In the genomic region with DNA sequence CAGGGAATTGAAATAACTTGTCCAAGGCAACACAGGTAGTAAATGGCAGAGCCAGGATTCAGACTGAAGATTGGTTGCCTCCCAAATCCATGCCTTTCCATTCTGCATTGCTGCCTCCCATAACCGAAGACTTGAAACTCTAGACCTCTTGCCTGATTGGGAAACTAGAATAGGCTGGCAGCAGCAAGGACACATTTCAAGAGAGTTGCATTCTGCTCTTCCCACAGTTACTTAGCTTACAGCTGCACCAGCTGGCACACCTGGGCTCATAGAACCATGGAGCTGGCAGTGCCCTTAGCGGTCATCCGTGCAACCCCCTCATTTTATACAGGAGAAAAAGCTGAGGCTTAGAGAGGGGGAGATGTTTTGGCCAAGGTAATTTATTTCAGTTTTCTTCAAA, we compare ENCODE assay signal across 29 cellular contexts. TPM values are rescaled to one million over a fixed set of nuclear protein-coding genes. Genes with fewer than 3 reads are reported as not detected.
"Had no signal": no experiment of that assay in that cellular context is flagged by ENCODE, and none has a peak within 500 bp of the region (broad histone marks: within the 10 kb centered on the region; RNA-seq: fewer than 3 reads in every experiment).

No MANE protein-coding gene starts in this region.

- H3K27me3 Mint-ChIP-seq: activated CD8-positive, alpha-beta memory T cell treated with anti-CD3 and anti-CD28 coated beads, Interleukin-2, amount 10 ng/mL, durations not matched to agents 7 days and 5 days; activated naive CD4-positive, alpha-beta T cell treated with anti-CD3 and anti-CD28 coated beads, Interleukin-2, amount 50 U/mL, for 24 hours; activated T-cell treated with anti-CD3 and anti-CD28 coated beads, Interleukin-2, amount 50 U/mL, for 24 hours had no signal

- H3K9me3 ChIP-seq: breast epithelium, SJSA1 had no signal

- H3K4me1 Mint-ChIP-seq: activated naive CD4-positive, alpha-beta T cell treated with anti-CD3 and anti-CD28 coated beads, Interleukin-2, amount 50 U/mL, for 24 hours; WTC11 had no signal

- H3K27ac ChIP-seq: breast epithelium, SJSA1 had no signal

- FAIRE-seq: RCC 7860 had no signal

- H3K4me3 Mint-ChIP-seq: activated CD8-positive, alpha-beta memory T cell treated with anti-CD3 and anti-CD28 coated beads, Interleukin-2, amount 10 ng/mL, durations not matched to agents 7 days and 5 days; activated T-cell treated with anti-CD3 and anti-CD28 coated beads, Interleukin-2, amount 50 U/mL, for 24 hours; T-helper 1 cell treated with Interleukin-12 subunit alpha and Interleukin-12 subunit beta and Interleukin-4 antibody, amounts not matched to agents 30 μg/mL and 1 μg/mL, for 36 hours; WTC11 had no signal

- H3K4me1 ChIP-seq: breast epithelium, SJSA1 had no signal

- H3K4me3 ChIP-seq: breast epithelium, SJSA1 had no signal

- ATAC-seq: activated CD8-positive, alpha-beta memory T cell treated with anti-CD3 and anti-CD28 coated beads, Interleukin-2, amount 10 ng/mL, durations not matched to agents 7 days and 5 days; SK-N-SH treated with all-trans-retinoic acid at 6 μM for 48 hours; WTC11 had no signal

- H3K9me3 Mint-ChIP-seq: activated naive CD4-positive, alpha-beta T cell treated with anti-CD3 and anti-CD28 coated beads, Interleukin-2, amount 50 U/mL, for 24 hours; activated T-cell treated with anti-CD3 and anti-CD28 coated beads, Interleukin-2, amount 50 U/mL, for 24 hours; activated T-helper 1 cell treated with anti-CD3 and anti-CD28 coated beads, Interleukin-12 subunit alpha, Interleukin-12 subunit beta, Interleukin-2, Interleukin-4 antibody, amounts not matched to agents 30 ng/mL and 10 ng/mL and 1 ng/mL, durations not matched to agents 14 hours and 24 hours and 36 hours; T-helper 1 cell treated with Interleukin-12 subunit alpha and Interleukin-12 subunit beta and Interleukin-4 antibody, amounts not matched to agents 30 μg/mL and 1 μg/mL, for 36 hours; WTC11 had no signal

- DNase-seq: activated CD4-positive, alpha-beta T cell treated with anti-CD3 and anti-CD28 coated beads for 48 hours; activated CD4-positive, alpha-beta T cell treated with anti-CD3 and anti-CD28 coated beads, Interleukin-2, amount 50 U/mL, for 4 hours; activated CD4-positive, CD25-positive, alpha-beta regulatory T cell treated with anti-CD3 and anti-CD28 coated beads, Interleukin-2, amount 50 U/mL, for 72 hours; activated CD8-positive, alpha-beta memory T cell treated with anti-CD3 and anti-CD28 coated beads, Interleukin-2, amount 10 ng/mL, durations not matched to agents 7 days and 5 days; activated effector memory CD4-positive, alpha-beta T cell treated with Interleukin-2 at 50 U/mL for 16 hours; activated naive CD4-positive, alpha-beta T cell; activated T-cell treated with anti-CD3 and anti-CD28 coated beads, Interleukin-2, amount 50 U/mL, for 24 hours; aorta; central memory CD4-positive, alpha-beta T cell; MM.1S; NCI-H1105; NCI-H1436; NCI-H1694 treated with DMSO at 0.1 percent for 48 hours; NCI-H2081; NCI-H526; NCI-H774; NK-92 treated with Interleukin-12 subunit alpha and Interleukin-12 subunit beta, amount 100 ng/mL, for 24 hours; OCI-M1; SHP77; SW 1271; T-helper 9 cell had no signal

- H3K27ac Mint-ChIP-seq: activated CD8-positive, alpha-beta memory T cell treated with anti-CD3 and anti-CD28 coated beads, Interleukin-2, amount 10 ng/mL, durations not matched to agents 7 days and 5 days; activated naive CD4-positive, alpha-beta T cell treated with anti-CD3 and anti-CD28 coated beads, Interleukin-2, amount 50 U/mL, for 24 hours; activated T-helper 1 cell treated with anti-CD3 and anti-CD28 coated beads, Interleukin-12 subunit alpha, Interleukin-12 subunit beta, Interleukin-2, Interleukin-4 antibody, amounts not matched to agents 30 ng/mL and 10 ng/mL and 1 ng/mL, durations not matched to agents 14 hours and 24 hours and 36 hours; T-helper 1 cell treated with Interleukin-12 subunit alpha and Interleukin-12 subunit beta and Interleukin-4 antibody, amounts not matched to agents 30 μg/mL and 1 μg/mL, for 36 hours; WTC11 had no signal

- H3K27me3 ChIP-seq: breast epithelium, SJSA1 had no signal

RNA-seq across cellular contexts. Expression of gene RAB42, which starts 31.2 kb away (rescaled TPM):
- total RNA-seq: activated CD8-positive, alpha-beta memory T cell treated with anti-CD3 and anti-CD28 coated beads, Interleukin-2, amount 10 ng/mL, durations not matched to agents 7 days and 5 days; activated T-helper 1 cell treated with anti-CD3 and anti-CD28 coated beads, Interleukin-12 subunit alpha, Interleukin-12 subunit beta, Interleukin-2, Interleukin-4 antibody, amounts not matched to agents 30 ng/mL and 10 ng/mL and 1 ng/mL, durations not matched to agents 14 hours and 24 hours and 36 hours had no signal
